ENCODE assay signal across 24 cellular contexts in genomic region chr12:2642896-2643425, GRCh38.
"Had no signal": no experiment of that assay in that cellular context is flagged by ENCODE, and none has a peak within 500 bp of the region (broad histone marks: within the 10 kb centered on the region; RNA-seq: fewer than 3 reads in every experiment).

No MANE protein-coding gene starts in this region.

- H3K4me3 Mint-ChIP-seq: activated CD4-positive, alpha-beta T cell treated with anti-CD3 and anti-CD28 coated beads, Interleukin-2, amount 10 ng/mL, durations not matched to agents 7 days and 5 days; activated T-cell treated with anti-CD3 and anti-CD28 coated beads, Interleukin-2, amount 50 U/mL, for 24 hours; naive B cell had no signal

- H3K27ac Mint-ChIP-seq: activated CD4-positive, alpha-beta T cell treated with anti-CD3 and anti-CD28 coated beads, Interleukin-2, amount 10 ng/mL, durations not matched to agents 7 days and 5 days; activated T-helper 2 cell treated with anti-CD3 and anti-CD28 coated beads, Interferon-gamma antibody, Interleukin-2, Interleukin-4, amounts not matched to agents 10 μg/mL and 5 μg/mL and 100 μg/mL, durations not matched to agents 14 hours and 24 hours and 36 hours; naive B cell had no signal

- DNase-seq: activated naive CD4-positive, alpha-beta T cell; activated T-cell treated with anti-CD3 and anti-CD28 coated beads, Interleukin-2, amount 50 U/mL, for 24 hours; anterior cingulate cortex; body of pancreas; dermis blood vessel endothelial cell; effector CD8-positive, alpha-beta T cell; foreskin melanocyte; glutamatergic neuron; left colon; lower lobe of right lung; mesendoderm; naive B cell; nucleus accumbens; right cardiac atrium; stimulated activated CD4-positive, alpha-beta T cell treated with anti-CD3 and anti-CD28 coated beads, Interleukin-2, amount 100 ng/mL, for 48 hours; stimulated activated CD8-positive, alpha-beta memory T cell treated with anti-CD3 and anti-CD28 coated beads, Interleukin-4, amount 100 ng/mL, for 48 hours; testis had no signal

- H3K9me3 ChIP-seq: body of pancreas, lower lobe of right lung, testis had no signal

- H3K9me3 Mint-ChIP-seq: activated CD4-positive, alpha-beta T cell treated with anti-CD3 and anti-CD28 coated beads, Interleukin-2, amount 10 ng/mL, durations not matched to agents 7 days and 5 days; activated T-cell treated with anti-CD3 and anti-CD28 coated beads, Interleukin-2, amount 50 U/mL, for 24 hours; activated T-helper 2 cell treated with anti-CD3 and anti-CD28 coated beads, Interferon-gamma antibody, Interleukin-2, Interleukin-4, amounts not matched to agents 10 μg/mL and 5 μg/mL and 100 μg/mL, durations not matched to agents 14 hours and 24 hours and 36 hours had no signal

- ATAC-seq: activated CD4-positive, CD25-positive, alpha-beta regulatory T cell treated with anti-CD3 and anti-CD28 coated beads, Interleukin-2, amount 50 U/mL, for 24 hours; body of pancreas; lower lobe of right lung; right cardiac atrium had no signal

- H3K4me3 ChIP-seq: body of pancreas, cardiac muscle cell, hepatocyte, lower lobe of right lung, skin epidermis, testis had no signal

- H3K36me3 ChIP-seq: cardiac muscle cell, lower lobe of right lung had no signal

- H3K27me3 ChIP-seq: body of pancreas, cardiac muscle cell, hepatocyte, testis had no signal

- H3K27ac ChIP-seq: body of pancreas, cardiac muscle cell, hepatocyte, lower lobe of right lung, parathyroid adenoma, skin epidermis, testis had no signal

- H3K4me1 ChIP-seq: body of pancreas, parathyroid adenoma had no signal

- H3K36me3 Mint-ChIP-seq: naive B cell had no signal
